ENCODE assay signal across 14 cellular contexts in the genomic region with DNA sequence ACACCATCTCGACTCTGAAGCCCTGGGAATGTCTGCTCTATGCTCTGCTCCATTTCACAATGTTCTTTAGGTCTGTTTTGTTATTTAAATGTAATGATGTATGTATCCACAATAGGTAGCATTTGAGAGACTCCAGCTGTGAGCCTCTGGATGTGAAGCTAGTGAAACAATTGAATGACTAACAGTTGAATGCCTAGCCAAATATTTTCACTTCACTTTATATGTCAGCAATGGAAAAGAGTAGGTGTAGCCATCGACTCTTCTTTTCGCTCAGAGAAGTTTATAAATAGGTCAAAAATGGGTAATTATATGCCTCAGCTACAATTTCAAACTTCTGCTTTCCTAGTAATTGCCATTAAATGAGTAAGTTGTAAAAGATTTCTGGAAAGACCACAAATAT.
A peak's percentile ranks its signal among the peaks of the same experiment; 100 is the strongest.
DNase-seq lines count a peak whose midpoint lies in the region; TF ChIP-seq lines count a peak whose summit lies in the region.
"Had no signal": no experiment of that assay in that cellular context is flagged by ENCODE, and none has a peak within 500 bp of the region (broad histone marks: within the 10 kb centered on the region; RNA-seq: fewer than 3 reads in every experiment).

No MANE protein-coding gene starts in this region.

- H3K27ac ChIP-seq in A673 (ENCODE audit: low read depth, low read length, poor library complexity, severe bottlenecking) (no peak overlapping the region), GM23248 (peak overlapping the region; percentile 5; the same call in 1 of the 2 replicates), OCI-LY3 (ENCODE audit: low read length) (no peak overlapping the region)
- H3K27ac ChIP-seq: stomach, WERI-Rb-1 had no signal

- H3K27me3 ChIP-seq in A673 (replicated peaks; ENCODE audit: insufficient read depth, low read depth, low read length, poor library complexity) (no peaks in the 10 kb centered on the region), GM23248 (replicated peaks; ENCODE audit: insufficient read depth) (no peaks in the 10 kb centered on the region), OCI-LY3 (ENCODE audit: low read depth, low read length) (peaks cover 36% of the 10 kb centered on the region)
- H3K27me3 ChIP-seq: stomach had no signal

- H3K4me2 ChIP-seq in GM23248 (ENCODE audit: unreplicated experiment) (peak overlapping the region; percentile 13), OCI-LY3 (ENCODE audit: low read length) (peak overlapping the region; percentile 13)

- intact Hi-C loops in A673 (cut with micrococcal nuclease; ENCODE audit: unreplicated experiment), result loop anchor here (5.0 kb wide), 1 partner anchor 172 kb away; no protein-coding TSS in a partner anchor

- H3K9me2 ChIP-seq in GM23248 (ENCODE audit: insufficient read depth), result no peaks in the 10 kb centered on the region

- H3K9ac ChIP-seq in GM23248, result no peak overlapping the region
- H3K9ac ChIP-seq in OCI-LY3 (ENCODE audit: low read length), result no peak overlapping the region

- CTCF ChIA-PET in A673 (lab: Charles Lee), result no interaction called here

- no peak overlapping the region for H2AFZ ChIP-seq in GM23248
- no peak overlapping the region for H2AFZ ChIP-seq in OCI-LY3 (ENCODE audit: low read depth, low read length)

- DNase-seq in A673 (ENCODE audit: low spot score), result peak; percentile 33
- peak; percentile 67 for DNase-seq in GM23248
- DNase-seq in fibroblast of mammary gland (ENCODE audit: low read depth), result peak; percentile 72
- DNase-seq in amygdala (lab: John Stamatoyannopoulos, UW), result no peak
- no peak for DNase-seq in COLO829 (ENCODE audit: low spot score)
- no peak for DNase-seq in COLO668 (lab: John Stamatoyannopoulos, UW; ENCODE audit: unreplicated experiment)
- DNase-seq in H4 (ENCODE audit: low spot score), result no peak
- DNase-seq: ACHN; activated naive CD8-positive, alpha-beta T cell treated with anti-CD3 and anti-CD28 coated beads, Interleukin-2, amount 10 ng/mL, durations not matched to agents 7 days and 5 days; NCI-H1048; stomach; WERI-Rb-1 had no signal

- peaks cover 34% of the 10 kb centered on the region for H3F3A ChIP-seq in GM23248 (ENCODE audit: insufficient read depth)

- H4K20me1 ChIP-seq in GM23248 (ENCODE audit: insufficient read depth), result no peaks in the 10 kb centered on the region
- no peaks in the 10 kb centered on the region for H4K20me1 ChIP-seq in OCI-LY3 (ENCODE audit: insufficient read depth, low read length)

- in situ Hi-C loops in GM23248 (cut with MboI), result no loop called here

- POLR2A ChIA-PET in A673 (lab: Charles Lee; ENCODE audit: low non-redundant PET), result no interaction called here

- H3K4me1 ChIP-seq in A673 (ENCODE audit: insufficient read depth, low read length, poor library complexity, severe bottlenecking) (peaks cover 22% of the 10 kb centered on the region), GM23248 (ENCODE audit: insufficient read depth) (peaks cover 24% of the 10 kb centered on the region), OCI-LY3 (ENCODE audit: low read length) (peaks cover 37% of the 10 kb centered on the region)

- no peaks in the 10 kb centered on the region for H3K36me3 ChIP-seq in A673 (ENCODE audit: insufficient read depth, low read length, poor library complexity, severe bottlenecking)
- H3K36me3 ChIP-seq in GM23248 (ENCODE audit: low read depth), result no peaks in the 10 kb centered on the region
- no peaks in the 10 kb centered on the region for H3K36me3 ChIP-seq in OCI-LY3 (replicated peaks; ENCODE audit: low read depth, low read length)
- H3K36me3 ChIP-seq: stomach, WERI-Rb-1 had no signal

- H3K9me3 ChIP-seq in A673 (ENCODE audit: low read depth, low read length, poor library complexity, severe bottlenecking), result peaks cover 6% of the 10 kb centered on the region
- no peaks in the 10 kb centered on the region for H3K9me3 ChIP-seq in GM23248 (ENCODE audit: low read depth)
- H3K9me3 ChIP-seq in OCI-LY3 (ENCODE audit: insufficient read depth, low read length), result peaks cover 7% of the 10 kb centered on the region; the same call in 1 of the 2 replicates
- H3K9me3 ChIP-seq: stomach had no signal

- TF ChIP-seq CTCF in A673 (conservative IDR thresholded peaks at IDR 0.05; ENCODE audit: low read depth, low read length), result no peak
- TF ChIP-seq CTCF in OCI-LY3 (IDR thresholded peaks at IDR 0.05; ENCODE audit: low read depth, low read length), result no peak
- no peak for TF ChIP-seq CTCF in fibroblast of mammary gland (conservative IDR thresholded peaks at IDR 0.05; ENCODE audit: control insufficient read depth, insufficient read depth, low read depth, low read length)

- H3K4me3 ChIP-seq in A673 (ENCODE audit: low read depth, low read length, poor library complexity, severe bottlenecking) (no peak overlapping the region), GM23248 (no peak overlapping the region), OCI-LY3 (ENCODE audit: low read length) (no peak overlapping the region), fibroblast of mammary gland (ENCODE audit: control insufficient read depth, low read depth, low read length) (no peak overlapping the region)
- H3K4me3 ChIP-seq: lung, stomach had no signal

- H3K79me2 ChIP-seq in GM23248 (ENCODE audit: insufficient read depth), result no peaks in the 10 kb centered on the region
- H3K79me2 ChIP-seq in OCI-LY3 (ENCODE audit: low read length), result no peaks in the 10 kb centered on the region

- WGBS in GM23248 (ENCODE audit: low coverage in 1 of 2, low lambda C conversion rate in 2 of 2, missing lambda C conversion rate in 2 of 2), 2 experiments, result 35 to 36% methylated on average over 3 of the region's 3 CpGs

- no TSS peak for BruUV-seq in A673 (replicated peaks; lab: Mats Ljungman, UMichigan)

Comparison
In these comparisons a context has a peak if more than half of its experiments do, and no peak if none do; other contexts are left out.
1. DNase-seq: peak in A673 (single experiment), GM23248 (single experiment) and fibroblast of mammary gland (single experiment); none in amygdala (0 of 56), COLO829 (single experiment), COLO668 (single experiment) and H4 (single experiment).